ENCODE assay signal across 8 cellular contexts in the genomic region with DNA sequence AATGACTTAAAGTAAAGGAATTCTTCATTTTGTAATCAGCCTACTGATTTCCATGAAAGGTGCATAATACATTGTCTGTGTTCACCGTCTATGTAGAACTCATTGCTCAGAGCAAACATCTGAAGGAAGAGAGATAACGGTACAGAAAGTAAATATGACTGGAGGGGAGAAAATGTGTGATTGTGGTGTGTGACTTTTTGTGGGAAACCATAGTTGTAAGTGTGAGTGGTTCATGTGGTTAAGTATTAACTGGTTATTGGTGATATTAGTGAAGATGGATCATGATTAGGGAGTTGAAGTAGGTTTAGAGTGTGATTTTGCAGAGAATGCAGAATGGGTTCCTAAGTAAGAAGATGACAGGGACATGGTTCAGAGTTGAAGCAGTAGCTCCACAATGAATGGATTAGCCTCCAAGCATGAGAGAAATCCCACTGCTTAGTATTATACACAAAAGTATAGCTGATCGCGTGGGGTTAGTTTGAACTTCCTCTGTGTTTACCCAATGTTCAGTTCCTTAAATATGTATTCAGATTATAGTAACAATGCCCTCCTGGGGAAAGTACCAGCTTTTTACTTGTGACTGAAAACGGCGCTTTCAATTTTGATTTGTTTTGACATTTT.
DNase-seq lines count a peak whose midpoint lies in the region; ATAC-seq and TF ChIP-seq lines count a peak whose summit lies in the region.

No MANE protein-coding gene starts in this region.

- no peaks in the 10 kb centered on the region for H3K9me3 ChIP-seq in neuronal stem cell (replicated peaks in 1 of 2; ENCODE audit: control insufficient read depth in 2 of 2, insufficient read depth in 1 of 2, low read depth in 1 of 2, low read length in 2 of 2)

- peaks cover 8 to 17% of the 10 kb centered on the region in 2 donors for H3K4me1 ChIP-seq in neuronal stem cell (ENCODE audit: control insufficient read depth in 2 of 2, insufficient read depth in 1 of 2, low read depth in 1 of 2, low read length in 2 of 2)

- H3K27me3 ChIP-seq in neuronal stem cell (ENCODE audit: control insufficient read depth in 3 of 3, insufficient read depth in 3 of 3, low read depth in 1 of 3, low read length in 3 of 3) = no peaks in the 10 kb centered on the region

- no peak overlapping the region for H3K14ac ChIP-seq in neuronal stem cell (ENCODE audit: low read length)

- H4K91ac ChIP-seq in neuronal stem cell (ENCODE audit: low read depth, low read length, poor library complexity) = no peak overlapping the region

- peak; percentile 31 for DNase-seq in kidney glomerular epithelial cell (lab: John Stamatoyannopoulos, UW)
- no peak for DNase-seq in neuronal stem cell (ENCODE audit: low spot score)
- no peak for DNase-seq in NCI-H1436 (lab: John Stamatoyannopoulos, UW)
- DNase-seq in osteocyte (ENCODE audit: extremely low spot score, unreplicated experiment) = no peak
- no peak for DNase-seq in Ammon's horn (ENCODE audit: low spot score)

- H2BK120ac ChIP-seq in neuronal stem cell (ENCODE audit: low read depth, low read length) = no peak overlapping the region

- ATAC-seq in GM18499 (IDR thresholded peaks at IDR 0.05; ENCODE audit: insufficient read depth, unreplicated experiment) = peak; percentile 87
- peak; percentile 93 for ATAC-seq in GM21367 (IDR thresholded peaks at IDR 0.05; ENCODE audit: unreplicated experiment)
- ATAC-seq in HG03342 (IDR thresholded peaks at IDR 0.05; ENCODE audit: unreplicated experiment) = peak; percentile 95

- TF ChIP-seq CTCF in osteocyte (IDR thresholded peaks at IDR 0.05) = no peak

- no peak overlapping the region for H3K27ac ChIP-seq in neuronal stem cell (replicated peaks; ENCODE audit: low read length)

- no peaks in the 10 kb centered on the region for H3K36me3 ChIP-seq in neuronal stem cell (replicated peaks in 1 of 2; ENCODE audit: control insufficient read depth in 2 of 2, insufficient read depth in 2 of 2, low read length in 2 of 2)

- no peaks in the 10 kb centered on the region for H3K9me3 Mint-ChIP-seq in osteocyte (ENCODE audit: unreplicated experiment)

- no peak overlapping the region for H2AFZ ChIP-seq in neuronal stem cell (ENCODE audit: low read length)

- no peak overlapping the region for H2BK15ac ChIP-seq in neuronal stem cell (ENCODE audit: low read length)

- H3K9ac ChIP-seq in neuronal stem cell (ENCODE audit: low read depth, low read length, poor library complexity) = no peak overlapping the region

- H3K4ac ChIP-seq in neuronal stem cell (ENCODE audit: low read length) = no peak overlapping the region

- WGBS in neuronal stem cell (ENCODE audit: extremely low coverage in 2 of 2, insufficient read length in 2 of 2, insufficient replicate concordance in 1 of 2), 2 donors = no CpG with 5 or more reads among the region's 6 CpGs

- H3K4me1 Mint-ChIP-seq in osteocyte (ENCODE audit: unreplicated experiment) = peaks cover 35% of the 10 kb centered on the region

- no peaks in the 10 kb centered on the region for H3K79me1 ChIP-seq in neuronal stem cell (ENCODE audit: low read depth, low read length)

- no peak overlapping the region for H2BK12ac ChIP-seq in neuronal stem cell (ENCODE audit: low read length)

- H3K27ac Mint-ChIP-seq in osteocyte (ENCODE audit: unreplicated experiment) = no peak overlapping the region

- no peak overlapping the region for H3K4me2 ChIP-seq in neuronal stem cell (ENCODE audit: insufficient read depth, low read length, poor library complexity, severe bottlenecking)

- no peak overlapping the region for H3K4me3 Mint-ChIP-seq in osteocyte (ENCODE audit: unreplicated experiment)

- no peak overlapping the region for H4K8ac ChIP-seq in neuronal stem cell (ENCODE audit: low read depth, low read length)

- peaks cover 3% of the 10 kb centered on the region for H3K36me3 Mint-ChIP-seq in osteocyte (ENCODE audit: unreplicated experiment)

- no peaks in the 10 kb centered on the region for H3K27me3 Mint-ChIP-seq in osteocyte (ENCODE audit: unreplicated experiment)

- no peak overlapping the region for H3K4me3 ChIP-seq in neuronal stem cell (ENCODE audit: low read length in 2 of 2)

- no peak overlapping the region for H3K23ac ChIP-seq in neuronal stem cell (ENCODE audit: low read depth, low read length, poor library complexity)

- no peak overlapping the region for H2AK5ac ChIP-seq in neuronal stem cell (ENCODE audit: low read depth, low read length)

- no peak overlapping the region for H2BK5ac ChIP-seq in neuronal stem cell (ENCODE audit: low read length)

- H3K18ac ChIP-seq in neuronal stem cell (ENCODE audit: low read length) = no peak overlapping the region
